In the genomic region with DNA sequence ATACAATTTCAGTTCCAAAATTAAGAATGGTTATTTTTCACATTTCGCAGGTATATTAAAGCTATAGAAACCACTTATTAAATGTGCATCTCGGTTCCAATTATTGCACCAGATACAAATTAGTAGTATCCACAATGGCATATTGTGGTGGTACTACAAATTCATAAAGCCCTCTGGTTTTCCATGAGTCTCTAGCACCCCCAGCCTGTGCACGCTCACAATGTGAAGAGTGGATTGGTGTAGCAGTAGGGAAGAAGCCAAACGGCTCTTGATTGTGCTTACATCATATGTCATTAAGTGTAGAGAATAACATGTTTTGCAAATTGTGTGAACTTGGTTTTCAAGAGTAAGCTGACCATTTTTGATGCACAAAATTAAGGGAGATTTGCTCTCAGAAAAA, we compare ENCODE assay signal across 14 cellular contexts. TPM values are rescaled to one million over a fixed set of nuclear protein-coding genes. Genes with fewer than 3 reads are reported as not detected.
DNase-seq lines count a peak whose midpoint lies in the region; FAIRE-seq and TF ChIP-seq lines count a peak whose summit lies in the region.
"Had no signal": no experiment of that assay in that cellular context is flagged by ENCODE, and none has a peak within 500 bp of the region (broad histone marks: within the 10 kb centered on the region; RNA-seq: fewer than 3 reads in every experiment).

No MANE protein-coding gene starts in this region.

- H3K36me3 Mint-ChIP-seq in endothelial cell (ENCODE audit: low read depth, unreplicated experiment) (no peaks in the 10 kb centered on the region), osteocyte (ENCODE audit: unreplicated experiment) (no peaks in the 10 kb centered on the region)

- peak overlapping the region; percentile 97 for H3K4me3 Mint-ChIP-seq in endothelial cell (ENCODE audit: unreplicated experiment)
- no peak overlapping the region for H3K4me3 Mint-ChIP-seq in osteocyte (ENCODE audit: unreplicated experiment)
- H3K4me3 Mint-ChIP-seq: activated T-helper 17 cell treated with anti-CD3 and anti-CD28 coated beads, Interleukin-2, amount 50 U/mL, for 72 hours had no signal

- peaks cover 14% of the 10 kb centered on the region for H3K4me1 Mint-ChIP-seq in endothelial cell (ENCODE audit: unreplicated experiment)
- H3K4me1 Mint-ChIP-seq in osteocyte (ENCODE audit: unreplicated experiment) = peaks cover 35% of the 10 kb centered on the region
- H3K4me1 Mint-ChIP-seq: activated T-helper 17 cell treated with anti-CD3 and anti-CD28 coated beads, Interleukin-2, amount 50 U/mL, for 72 hours had no signal

- H3K4me3 ChIP-seq in small intestine (ENCODE audit: low read depth in 1 of 2, low read length in 2 of 2) = no peak overlapping the region
- H3K4me3 ChIP-seq: SJSA1 had no signal

- WGBS in small intestine, 3 donors = 13 to 34% (median 32%) methylated on average over 4 of the region's 4 CpGs

- no peaks in the 10 kb centered on the region for H3K9me3 ChIP-seq in small intestine (ENCODE audit: control insufficient read depth, low read depth)
- H3K9me3 ChIP-seq: SJSA1, thoracic aorta had no signal

- TF ChIP-seq CTCF in endothelial cell (IDR thresholded peaks at IDR 0.05; ENCODE audit: unreplicated experiment) (no peak), osteocyte (IDR thresholded peaks at IDR 0.05) (no peak)

- H3K27ac Mint-ChIP-seq in endothelial cell (ENCODE audit: unreplicated experiment) = no peak overlapping the region
- H3K27ac Mint-ChIP-seq in osteocyte (ENCODE audit: unreplicated experiment) = no peak overlapping the region
- H3K27ac Mint-ChIP-seq: activated T-helper 17 cell treated with anti-CD3 and anti-CD28 coated beads, Interleukin-2, amount 50 U/mL, for 72 hours had no signal

- H3K27me3 Mint-ChIP-seq in endothelial cell (ENCODE audit: unreplicated experiment) (peaks cover 3% of the 10 kb centered on the region), osteocyte (ENCODE audit: unreplicated experiment) (peaks cover 27% of the 10 kb centered on the region)

- peaks cover 0 to 9% of the 10 kb centered on the region in 2 donors for H3K27me3 ChIP-seq in small intestine (ENCODE audit: control insufficient read depth in 2 of 2, insufficient read depth in 2 of 2, low read length in 2 of 2)
- H3K27me3 ChIP-seq: SJSA1 had no signal

- no peaks in the 10 kb centered on the region for H3K36me3 ChIP-seq in small intestine (ENCODE audit: control insufficient read depth in 2 of 2, insufficient read depth in 2 of 2, low read length in 2 of 2)
- H3K36me3 ChIP-seq: SJSA1, thoracic aorta had no signal

- no peak for FAIRE-seq in small intestine (lab: Jason Lieb, UNC)

- no peaks in the 10 kb centered on the region for H3K9me3 Mint-ChIP-seq in endothelial cell (ENCODE audit: unreplicated experiment)
- no peaks in the 10 kb centered on the region for H3K9me3 Mint-ChIP-seq in osteocyte (ENCODE audit: unreplicated experiment)
- H3K9me3 Mint-ChIP-seq: activated T-helper 17 cell treated with anti-CD3 and anti-CD28 coated beads, Interleukin-2, amount 50 U/mL, for 72 hours had no signal

- H3K4me1 ChIP-seq in small intestine (ENCODE audit: control insufficient read depth in 2 of 2, insufficient read depth in 1 of 2, low read depth in 1 of 2, low read length in 1 of 2) = no peaks in the 10 kb centered on the region
- H3K4me1 ChIP-seq: SJSA1 had no signal

- H3K27ac ChIP-seq in small intestine (ENCODE audit: low read depth in 1 of 2, low read length in 1 of 2) = no peak overlapping the region
- H3K27ac ChIP-seq: SJSA1, thoracic aorta had no signal

- peak; percentile 42 for DNase-seq in NCI-H345 (lab: John Stamatoyannopoulos, UW)
- no peak for DNase-seq in NCI-H345 treated with DMSO at 0.1 percent for 48 hours (lab: John Stamatoyannopoulos, UW; ENCODE audit: unreplicated experiment)
- DNase-seq in NCI-H748 treated with DMSO at 0.1 percent for 48 hours (lab: John Stamatoyannopoulos, UW) = peak; percentile 4
- DNase-seq in endothelial cell (ENCODE audit: low spot score) = no peak
- peak; percentile 56 for DNase-seq in small intestine
- no peak for DNase-seq in activated CD4-positive, CD25-positive, alpha-beta regulatory T cell (lab: John Stamatoyannopoulos, UW)
- DNase-seq in DMS79 treated with DMSO at 0.1 percent for 48 hours (lab: John Stamatoyannopoulos, UW) = no peak
- DNase-seq in osteocyte (ENCODE audit: extremely low spot score, unreplicated experiment) = no peak
- DNase-seq: activated CD4-positive, alpha-beta T cell treated with anti-CD3 and anti-CD28 coated beads for 48 hours; central memory CD4-positive, alpha-beta T cell had no signal

RNA-seq across cellular contexts. Expression of a gene that starts 1.9 kb away (rescaled TPM):
- total RNA-seq in endothelial cell (ENCODE audit: unreplicated experiment) (2.2 TPM), osteocyte (0.38 and 0.78 TPM in 2 replicates)
- 1 to 10 TPM; 2.7 to 9.2 (median 6.5) TPM for polyA plus RNA-seq in small intestine
- total RNA-seq: activated T-helper 17 cell treated with anti-CD3 and anti-CD28 coated beads, Interleukin-2, amount 50 U/mL, for 72 hours; left lobe of liver; SJSA1 had no signal

Comparison
In these comparisons a context has a peak if more than half of its experiments do, and no peak if none do; other contexts are left out.
1. DNase-seq: peak in NCI-H345 (single experiment), NCI-H748 treated with DMSO at 0.1 percent for 48 hours (single experiment) and small intestine (single experiment); none in NCI-H345 treated with DMSO at 0.1 percent for 48 hours (single experiment), endothelial cell (single experiment), activated CD4-positive, CD25-positive, alpha-beta regulatory T cell (0 of 4), DMS79 treated with DMSO at 0.1 percent for 48 hours (single experiment) and osteocyte (single experiment).